18 cellular contexts compared by ENCODE assay signal in the genomic region with DNA sequence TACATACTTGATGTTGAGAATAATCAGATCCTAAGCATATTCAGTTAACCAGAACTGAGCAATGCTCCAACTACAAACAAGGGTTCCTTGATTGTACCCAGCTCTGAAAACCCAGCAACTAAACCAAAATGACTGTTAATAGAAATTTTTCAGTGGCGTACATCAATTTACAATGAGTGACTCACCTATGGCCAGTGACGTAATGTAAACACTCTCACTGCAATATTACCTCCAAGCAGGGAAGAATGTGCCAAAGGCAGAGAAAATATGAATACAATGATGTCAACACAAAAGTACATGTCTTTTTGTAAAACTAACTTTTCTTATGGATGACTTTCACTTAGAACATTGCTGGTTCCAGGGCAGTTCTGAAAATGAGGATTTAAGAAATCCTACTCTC.
DNase-seq lines count a peak whose midpoint lies in the region; ATAC-seq, FAIRE-seq and TF ChIP-seq lines count a peak whose summit lies in the region.
"Had no signal": no experiment of that assay in that cellular context is flagged by ENCODE, and none has a peak within 500 bp of the region (broad histone marks: within the 10 kb centered on the region; RNA-seq: fewer than 3 reads in every experiment).

No MANE protein-coding gene starts in this region.

- H3K36me3 ChIP-seq in HepG2 (replicated peaks in 1 of 2; ENCODE audit: control insufficient read depth in 1 of 2, insufficient read depth in 2 of 2, low read length in 2 of 2) (no peaks in the 10 kb centered on the region), right lobe of liver (no peaks in the 10 kb centered on the region), RWPE2 (ENCODE audit: low read depth) (no peaks in the 10 kb centered on the region), bronchial epithelial cell (ENCODE audit: control insufficient read depth, insufficient read depth, low read length) (no peaks in the 10 kb centered on the region), A673 (ENCODE audit: insufficient read depth, low read length, poor library complexity, severe bottlenecking) (no peaks in the 10 kb centered on the region)
- H3K36me3 ChIP-seq: BLaER1 had no signal

- in situ Hi-C loops in HepG2 (cut with HindIII; ENCODE audit: extremely low pct_ligation_motif_present, low pct_unique_long_range_greater_than_20kb), result no loop called here

- TF ChIP-seq POLR2A in HepG2 (IDR thresholded peaks at IDR 0.05; ENCODE audit: insufficient read depth in 1 of 2, low read depth in 2 of 2, low read length in 2 of 2) (no peak), right lobe of liver (IDR thresholded peaks at IDR 0.05) (no peak)

- no peak for TF ChIP-seq EP300 in HepG2 (IDR thresholded peaks at IDR 0.05; ENCODE audit: low read depth in 2 of 2, low read length in 2 of 2)
- no peak for TF ChIP-seq EP300 in HepG2 (CRISPR knock-in tag; IDR thresholded peaks at IDR 0.05; ENCODE audit: borderline replicate concordance)

- POLR2A ChIA-PET in HepG2 (lab: Yijun Ruan, JAX) (no interaction called here), A673 (lab: Charles Lee; ENCODE audit: low non-redundant PET) (no interaction called here)

- no TSS peak for BruUV-seq in HepG2 (replicated peaks; lab: Mats Ljungman, UMichigan)
- no TSS peak for BruUV-seq in A673 (replicated peaks; lab: Mats Ljungman, UMichigan)

- H3K9me3 ChIP-seq in HepG2 (ENCODE audit: low read length) (peaks cover 16% of the 10 kb centered on the region; the same call in 1 of the 2 replicates), right lobe of liver (no peaks in the 10 kb centered on the region), RWPE2 (ENCODE audit: severe bottlenecking) (peaks cover 3% of the 10 kb centered on the region), A673 (ENCODE audit: low read depth, low read length, poor library complexity, severe bottlenecking) (no peaks in the 10 kb centered on the region)
- H3K9me3 ChIP-seq: BLaER1 had no signal

- no peak overlapping the region for H3K4me2 ChIP-seq in HepG2 (ENCODE audit: low read depth, low read length)
- H3K4me2 ChIP-seq: BLaER1 had no signal

- no peaks in the 10 kb centered on the region for H3K79me2 ChIP-seq in HepG2 (ENCODE audit: insufficient read depth, low read length)

- CTCF ChIA-PET in HepG2 (lab: Yijun Ruan, JAX; ENCODE audit: low intra/inter-chr PET ratio, low total read pairs), result no interaction called here
- CTCF ChIA-PET in A673 (lab: Charles Lee), result interaction anchor here (0.5 kb wide), 1 partner anchor 43 kb away, joined by 4 read pairs; no protein-coding TSS in a partner anchor

- TF ChIP-seq CTCF in HepG2 (CRISPR knock-in tag; IDR thresholded peaks at IDR 0.05) (no peak), right lobe of liver (IDR thresholded peaks at IDR 0.05) (no peak), RWPE2 (IDR thresholded peaks at IDR 0.05; ENCODE audit: poor library complexity, severe bottlenecking) (no peak), bronchial epithelial cell (IDR thresholded peaks at IDR 0.05; ENCODE audit: insufficient read depth, low read length, severe bottlenecking) (no peak), A673 (conservative IDR thresholded peaks at IDR 0.05; ENCODE audit: low read depth, low read length) (no peak)

- DNase-seq in HepG2 (ENCODE audit: low spot score) (no peak), right lobe of liver (no peak), RWPE2 (ENCODE audit: low spot score) (no peak), bronchial epithelial cell (ENCODE audit: low read depth) (peak; percentile 29), urothelium cell line (ENCODE audit: low spot score) (peak; percentile 24), A673 (ENCODE audit: low spot score) (no peak), AG08396 (ENCODE audit: low spot score) (no peak), UCSD-AML1 (lab: John Stamatoyannopoulos, UW; ENCODE audit: unreplicated experiment) (no peak)
- DNase-seq: CD4-positive, alpha-beta memory T cell; DMS79; IMR-90; NCI-H1092 treated with DMSO at 0.1 percent for 48 hours; NCI-H1694; NCI-H2081 treated with DMSO at 0.1 percent for 48 hours; NK-92 treated with Interleukin-12 subunit alpha and Interleukin-12 subunit beta, amount 100 ng/mL, for 24 hours had no signal

- no peaks in the 10 kb centered on the region for H3K27me3 ChIP-seq in HepG2 (ENCODE audit: control insufficient read depth in 1 of 2, insufficient read depth in 2 of 2, low read length in 2 of 2)
- H3K27me3 ChIP-seq in right lobe of liver, result no peaks in the 10 kb centered on the region
- no peaks in the 10 kb centered on the region for H3K27me3 ChIP-seq in RWPE2 (ENCODE audit: insufficient read depth, poor library complexity, severe bottlenecking)
- no peaks in the 10 kb centered on the region for H3K27me3 ChIP-seq in bronchial epithelial cell (ENCODE audit: control insufficient read depth, insufficient read depth, low read length)
- H3K27me3 ChIP-seq in A673 (replicated peaks; ENCODE audit: insufficient read depth, low read depth, low read length, poor library complexity), result no peaks in the 10 kb centered on the region
- H3K27me3 ChIP-seq: BLaER1 had no signal

- no peaks in the 10 kb centered on the region for H4K20me1 ChIP-seq in HepG2 (ENCODE audit: insufficient read depth, low read length)
- H4K20me1 ChIP-seq: BLaER1 had no signal

- no peak overlapping the region for H2AFZ ChIP-seq in HepG2 (ENCODE audit: low read length)

- WGBS in HepG2 (ENCODE audit: low lambda C conversion rate), result 23% methylated on average over 2 of the region's 2 CpGs
- 78% methylated on average over 2 of the region's 2 CpGs for WGBS in right lobe of liver (ENCODE audit: insufficient coverage, low coverage, low lambda C conversion rate, missing lambda C conversion rate)

- FAIRE-seq in HepG2 (lab: Jason Lieb, UNC) (no peak), bronchial epithelial cell (lab: Jason Lieb, UNC) (no peak), urothelium cell line (lab: Jason Lieb, UNC) (no peak)
- FAIRE-seq: GM12892, H54 had no signal

- no peak for TF ChIP-seq RAD21 in HepG2 (CRISPR knock-in tag; IDR thresholded peaks at IDR 0.05)

- no peak overlapping the region for H3K27ac ChIP-seq in HepG2 (ENCODE audit: extremely low read length, insufficient read depth, low read length)
- no peak overlapping the region for H3K27ac ChIP-seq in right lobe of liver
- no peak overlapping the region for H3K27ac ChIP-seq in RWPE2 (ENCODE audit: poor library complexity, severe bottlenecking)
- no peak overlapping the region for H3K27ac ChIP-seq in A673 (ENCODE audit: low read depth, low read length, poor library complexity, severe bottlenecking)
- H3K27ac ChIP-seq: BLaER1 had no signal

- H3K9ac ChIP-seq in HepG2 (ENCODE audit: insufficient read depth, low read depth, low read length), result no peak overlapping the region
- H3K9ac ChIP-seq: BLaER1 had no signal

- ATAC-seq in HepG2 (no peak), right lobe of liver (no peak), RWPE2 (ENCODE audit: low read depth) (peak; percentile 56; the same call in 2 of the 3 replicates)

- H3K4me1 ChIP-seq in HepG2 (ENCODE audit: insufficient read depth, low read length), result no peaks in the 10 kb centered on the region
- H3K4me1 ChIP-seq in right lobe of liver, result no peaks in the 10 kb centered on the region
- no peaks in the 10 kb centered on the region for H3K4me1 ChIP-seq in RWPE2 (ENCODE audit: insufficient read depth, poor library complexity, severe bottlenecking)
- no peaks in the 10 kb centered on the region for H3K4me1 ChIP-seq in A673 (ENCODE audit: insufficient read depth, low read length, poor library complexity, severe bottlenecking)
- H3K4me1 ChIP-seq: BLaER1 had no signal

- no peak overlapping the region for H3K4me3 ChIP-seq in HepG2 (replicated peaks in 1 of 3; ENCODE audit: insufficient read depth in 1 of 3, low read depth in 2 of 3, low read length in 3 of 3)
- H3K4me3 ChIP-seq in right lobe of liver, result no peak overlapping the region
- H3K4me3 ChIP-seq in RWPE2 (ENCODE audit: severe bottlenecking), result no peak overlapping the region
- no peak overlapping the region for H3K4me3 ChIP-seq in bronchial epithelial cell (ENCODE audit: low read depth, low read length)
- H3K4me3 ChIP-seq in A673 (ENCODE audit: low read depth, low read length, poor library complexity, severe bottlenecking), result no peak overlapping the region
- H3K4me3 ChIP-seq: BLaER1 had no signal

- intact Hi-C loops in HepG2 (cut with micrococcal nuclease; ENCODE audit: unreplicated experiment) (no loop called here), right lobe of liver (cut with DNase I) (no loop called here), A673 (cut with micrococcal nuclease; ENCODE audit: unreplicated experiment) (no loop called here)

TF ChIP-seq in HepG2, 621 proteins besides CTCF, POLR2A, EP300 and RAD21 (continues in another document):
- peak; percentile 68 for TF ChIP-seq ATF7 (IDR thresholded peaks at IDR 0.05)
- TF ChIP-seq ATF7 (CRISPR knock-in tag; IDR thresholded peaks at IDR 0.05), result no peak
- TF ChIP-seq CREB1 (IDR thresholded peaks at IDR 0.05), result peak; percentile 81
- TF ChIP-seq CREB1 (CRISPR knock-in tag; IDR thresholded peaks at IDR 0.05), result no peak

Comparison
In these comparisons a context has a peak if more than half of its experiments do, and no peak if none do; other contexts are left out.
1. DNase-seq: peak in bronchial epithelial cell (single experiment) and urothelium cell line (single experiment); none in HepG2 (single experiment), right lobe of liver (0 of 3), RWPE2 (single experiment), A673 (single experiment), AG08396 (single experiment) and UCSD-AML1 (single experiment).